Comparison of ENCODE assay signal across 11 cellular contexts in the genomic region with DNA sequence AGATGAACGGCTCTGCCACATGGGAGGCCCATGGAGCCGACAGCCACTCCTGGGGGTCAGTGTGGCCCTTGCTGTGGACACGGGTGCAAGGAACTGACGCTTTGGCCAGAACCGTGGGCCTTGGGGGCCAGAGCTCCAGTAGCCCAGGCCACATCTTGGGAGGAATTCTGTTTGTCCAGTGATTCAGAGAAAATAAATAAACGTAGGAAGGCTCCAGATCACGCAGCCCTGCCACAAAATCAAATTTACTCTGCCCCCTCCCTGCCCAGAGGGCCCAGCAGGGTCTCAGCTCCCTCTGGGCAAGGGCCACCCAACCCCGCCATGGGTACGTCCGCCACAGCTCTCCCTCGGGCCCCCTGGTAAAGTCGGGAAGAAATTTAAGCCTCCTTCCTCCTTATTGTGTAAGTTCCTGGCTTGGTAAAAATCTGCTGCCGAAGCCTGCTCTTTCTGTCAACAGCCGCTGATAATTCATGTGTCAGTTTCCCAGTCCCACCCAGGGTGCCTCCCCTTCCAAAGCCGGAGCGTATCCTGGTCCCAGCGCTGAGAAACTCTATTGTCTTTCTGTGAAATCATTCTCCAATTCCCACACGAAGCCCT. TPM values are rescaled to one million over a fixed set of nuclear protein-coding genes. Genes with fewer than 3 reads are reported as not detected.
DNase-seq lines count a peak whose midpoint lies in the region; ATAC-seq and TF ChIP-seq lines count a peak whose summit lies in the region.
"Had no signal": no experiment of that assay in that cellular context is flagged by ENCODE, and none has a peak within 500 bp of the region (broad histone marks: within the 10 kb centered on the region; RNA-seq: fewer than 3 reads in every experiment).

No MANE protein-coding gene starts in this region.

- no peaks in the 10 kb centered on the region for H3K36me3 ChIP-seq in A673 (ENCODE audit: insufficient read depth, low read length, poor library complexity, severe bottlenecking)

- no TSS peak for BruUV-seq in A673 (replicated peaks; lab: Mats Ljungman, UMichigan)

- H3K27ac Mint-ChIP-seq in chondrocyte (ENCODE audit: unreplicated experiment) = no peak overlapping the region
- H3K27ac Mint-ChIP-seq: T-helper 1 cell treated with Interleukin-12 subunit alpha and Interleukin-12 subunit beta and Interleukin-4 antibody, amounts not matched to agents 30 μg/mL and 1 μg/mL, for 36 hours had no signal

- DNase-seq in A673 (ENCODE audit: low spot score) (peak; percentile 23), GOT3 (lab: John Stamatoyannopoulos, UW) (peak; percentile 5), chondrocyte (ENCODE audit: low spot score) (peak; percentile 52), lower leg skin (ENCODE audit: low spot score in 2 of 2) (peak; percentile 24 to 83), nucleus accumbens (lab: John Stamatoyannopoulos, UW) (no peak), substantia nigra (lab: John Stamatoyannopoulos, UW) (no peak), 8988T (no peak)
- DNase-seq: activated T-cell treated with anti-CD3 and anti-CD28 coated beads, Interleukin-2, amount 50 U/mL, for 1 hour; NCI-H524 treated with DMSO at 0.1 percent for 48 hours had no signal

- H3K36me3 Mint-ChIP-seq in chondrocyte (ENCODE audit: low read depth) = no peaks in the 10 kb centered on the region

- WGBS in lower leg skin, 2 donors = 21 to 22% methylated on average over 15 to 18 of the region's 18 CpGs

- H3K9me3 ChIP-seq in A673 (ENCODE audit: low read depth, low read length, poor library complexity, severe bottlenecking) = no peaks in the 10 kb centered on the region

- CTCF ChIA-PET in A673 (lab: Charles Lee) = no interaction called here

- TF ChIP-seq CTCF in A673 (conservative IDR thresholded peaks at IDR 0.05; ENCODE audit: low read depth, low read length) = no peak
- no peak for TF ChIP-seq CTCF in chondrocyte (IDR thresholded peaks at IDR 0.05)
- TF ChIP-seq CTCF in lower leg skin (IDR thresholded peaks at IDR 0.05) = no peak

- POLR2A ChIA-PET in A673 (lab: Charles Lee; ENCODE audit: low non-redundant PET) = no interaction called here

- H3K9me3 Mint-ChIP-seq in chondrocyte (ENCODE audit: low read depth) = no peaks in the 10 kb centered on the region

- no peaks in the 10 kb centered on the region for H3K4me1 ChIP-seq in A673 (ENCODE audit: insufficient read depth, low read length, poor library complexity, severe bottlenecking)

- intact Hi-C loops in A673 (cut with micrococcal nuclease; ENCODE audit: unreplicated experiment) = no loop called here
- intact Hi-C loops in lower leg skin (cut with DNase I; ENCODE audit: low total_unique reads) = no loop called here

- no peak overlapping the region for H3K27ac ChIP-seq in A673 (ENCODE audit: low read depth, low read length, poor library complexity, severe bottlenecking)
- no peak overlapping the region for H3K27ac ChIP-seq in substantia nigra (ENCODE audit: low read depth, low read length, poor library complexity, severe bottlenecking)

- H3K27me3 ChIP-seq in A673 (replicated peaks; ENCODE audit: insufficient read depth, low read depth, low read length, poor library complexity) = no peaks in the 10 kb centered on the region

- ATAC-seq in HG03442 (IDR thresholded peaks at IDR 0.05; ENCODE audit: unreplicated experiment) = no peak

- H3K4me3 Mint-ChIP-seq in chondrocyte (ENCODE audit: unreplicated experiment) = no peak overlapping the region
- H3K4me3 Mint-ChIP-seq: T-helper 1 cell treated with Interleukin-12 subunit alpha and Interleukin-12 subunit beta and Interleukin-4 antibody, amounts not matched to agents 30 μg/mL and 1 μg/mL, for 36 hours had no signal

- peaks cover 12% of the 10 kb centered on the region for H3K4me1 Mint-ChIP-seq in chondrocyte (ENCODE audit: low read depth)

- TF ChIP-seq POLR2A in lower leg skin (IDR thresholded peaks at IDR 0.05) = no peak

- peaks cover 12% of the 10 kb centered on the region for H3K27me3 Mint-ChIP-seq in chondrocyte (ENCODE audit: low read depth)

- H3K4me3 ChIP-seq in A673 (ENCODE audit: low read depth, low read length, poor library complexity, severe bottlenecking) (no peak overlapping the region), lower leg skin (ENCODE audit: low read depth, poor library complexity, severe bottlenecking) (no peak overlapping the region)

RNA-seq across cellular contexts. Expression of a gene that starts 6.9 kb away (rescaled TPM):
- total RNA-seq in A673 (2021) = not detected in 2 replicates
- total RNA-seq in chondrocyte = not detected in 3 replicates
- total RNA-seq in lower leg skin = under 1 TPM in 3 of 4 donors, not detected in 1; 0.02 to 0.04 (median 0.03) TPM

Comparison
In these comparisons a context has a peak if more than half of its experiments do, and no peak if none do; other contexts are left out.
1. DNase-seq: peak in A673 (single experiment), GOT3 (single experiment), chondrocyte (single experiment) and lower leg skin (2 of 2); none in nucleus accumbens (0 of 56), substantia nigra (0 of 49) and 8988T (single experiment).